In genomic region chr3:97930018-97930417, GRCh38 we compare ENCODE assay signal across 14 cellular contexts. TPM values are rescaled to one million over a fixed set of nuclear protein-coding genes. Genes with fewer than 3 reads are reported as not detected.
DNase-seq lines count a peak whose midpoint lies in the region; ATAC-seq, FAIRE-seq and TF ChIP-seq lines count a peak whose summit lies in the region.
"Had no signal": no experiment of that assay in that cellular context is flagged by ENCODE, and none has a peak within 500 bp of the region (broad histone marks: within the 10 kb centered on the region; RNA-seq: fewer than 3 reads in every experiment).

No MANE protein-coding gene starts in this region.

- H3K27ac ChIP-seq in right lobe of liver (no peak overlapping the region), HepG2 (ENCODE audit: extremely low read length, insufficient read depth, low read length) (no peak overlapping the region), thyroid gland (peak overlapping the region in 2 of 3 donors; percentile 20 to 43)
- H3K27ac ChIP-seq: 22Rv1 had no signal

- BruUV-seq in HepG2 (replicated peaks; lab: Mats Ljungman, UMichigan), result no TSS peak

- in situ Hi-C loops in HepG2 (cut with HindIII; ENCODE audit: extremely low pct_ligation_motif_present, low pct_unique_long_range_greater_than_20kb), result no loop called here

- H2AFZ ChIP-seq in HepG2 (ENCODE audit: low read length), result no peak overlapping the region

- no peaks in the 10 kb centered on the region for H3K79me2 ChIP-seq in HepG2 (ENCODE audit: insufficient read depth, low read length)

- intact Hi-C loops in right lobe of liver (cut with DNase I) (no loop called here), HepG2 (cut with micrococcal nuclease; ENCODE audit: unreplicated experiment) (no loop called here), thyroid gland (cut with DNase I) (no loop called here), left colon (cut with DNase I, micrococcal nuclease) (no loop called here)

- no peak overlapping the region for H3K4me2 ChIP-seq in HepG2 (ENCODE audit: low read depth, low read length)

- TF ChIP-seq POLR2A in right lobe of liver (IDR thresholded peaks at IDR 0.05), result no peak
- TF ChIP-seq POLR2A in HepG2 (IDR thresholded peaks at IDR 0.05; ENCODE audit: insufficient read depth in 1 of 2, low read depth in 2 of 2, low read length in 2 of 2), result no peak
- no peak for TF ChIP-seq POLR2A in thyroid gland (IDR thresholded peaks at IDR 0.05)

- H4K20me1 ChIP-seq in HepG2 (ENCODE audit: insufficient read depth, low read length), result no peaks in the 10 kb centered on the region

- no peaks in the 10 kb centered on the region for H3K27me3 ChIP-seq in right lobe of liver
- H3K27me3 ChIP-seq in HepG2 (ENCODE audit: control insufficient read depth in 1 of 2, insufficient read depth in 2 of 2, low read length in 2 of 2), result no peaks in the 10 kb centered on the region; a peak in 1 of 5 replicates
- H3K27me3 ChIP-seq in thyroid gland, result no peaks in the 10 kb centered on the region

- H3K36me3 ChIP-seq in right lobe of liver (peaks cover 0 to 4% (median 0%) of the 10 kb centered on the region in 4 donors), HepG2 (replicated peaks in 1 of 2; ENCODE audit: control insufficient read depth in 1 of 2, insufficient read depth in 2 of 2, low read length in 2 of 2) (peaks cover 3 to 12% of the 10 kb centered on the region in 2 experiments; a peak in 3 of 5 replicates), thyroid gland (peaks cover 10 to 11% of the 10 kb centered on the region in 2 donors)

- TF ChIP-seq RAD21 in HepG2 (CRISPR knock-in tag; IDR thresholded peaks at IDR 0.05), result no peak

- H3K9ac ChIP-seq in HepG2 (ENCODE audit: insufficient read depth, low read depth, low read length), result no peak overlapping the region

- H3K4me1 ChIP-seq in right lobe of liver (no peaks in the 10 kb centered on the region), HepG2 (ENCODE audit: insufficient read depth, low read length) (peaks cover 11% of the 10 kb centered on the region), thyroid gland (peaks cover 4 to 6% of the 10 kb centered on the region in 2 donors)

- TF ChIP-seq EP300 in HepG2 (IDR thresholded peaks at IDR 0.05; ENCODE audit: low read depth in 2 of 2, low read length in 2 of 2) (no peak), HepG2 (CRISPR knock-in tag; IDR thresholded peaks at IDR 0.05; ENCODE audit: borderline replicate concordance) (no peak)

- DNase-seq in NCI-H1694 treated with DMSO at 0.1 percent for 48 hours (lab: John Stamatoyannopoulos, UW) (peak; percentile 19), NCI-H1694 (lab: John Stamatoyannopoulos, UW) (no peak), right lobe of liver (no peak), HepG2 (ENCODE audit: low spot score) (no peak), NCI-H69 (lab: John Stamatoyannopoulos, UW) (peak; percentile 43), thyroid gland (peak; percentile 79 to 81), left colon (no peak), KG1 (lab: John Stamatoyannopoulos, UW) (no peak)
- DNase-seq: CD8-positive, alpha-beta T cell; COR-L47; HCEC 1CT; HFFc6 had no signal

- H3K9me3 ChIP-seq in right lobe of liver (no peaks in the 10 kb centered on the region), HepG2 (ENCODE audit: low read length) (no peaks in the 10 kb centered on the region), thyroid gland (no peaks in the 10 kb centered on the region)

- CTCF ChIA-PET in HepG2 (lab: Yijun Ruan, JAX; ENCODE audit: low intra/inter-chr PET ratio, low total read pairs), result no interaction called here

- H3K4me3 ChIP-seq in right lobe of liver (no peak overlapping the region), HepG2 (replicated peaks in 1 of 3; ENCODE audit: insufficient read depth in 1 of 3, low read depth in 2 of 3, low read length in 3 of 3) (no peak overlapping the region), thyroid gland (replicated peaks in 1 of 3) (no peak overlapping the region)

- POLR2A ChIA-PET in HepG2 (lab: Yijun Ruan, JAX), result no interaction called here

- ATAC-seq in right lobe of liver, result peak in 3 of 4 donors; percentile 26 to 38 (median 27)
- no peak for ATAC-seq in HepG2
- ATAC-seq in left colon, result no peak
- ATAC-seq: CD8-positive, alpha-beta T cell had no signal

- no peak for TF ChIP-seq CTCF in right lobe of liver (IDR thresholded peaks at IDR 0.05)
- no peak for TF ChIP-seq CTCF in HepG2 (CRISPR knock-in tag; IDR thresholded peaks at IDR 0.05)
- TF ChIP-seq CTCF in thyroid gland (IDR thresholded peaks at IDR 0.05), result no peak

- no peak for FAIRE-seq in HepG2 (lab: Jason Lieb, UNC)
- FAIRE-seq: D721Med had no signal

TF ChIP-seq in HepG2, 621 proteins besides CTCF, POLR2A, EP300 and RAD21 (continues in another document):
- TF ChIP-seq JDP2 (CRISPR knock-in tag; IDR thresholded peaks at IDR 0.05; ENCODE audit: borderline replicate concordance) (no peak), POGK (CRISPR knock-in tag; conservative IDR thresholded peaks at IDR 0.05) (no peak), ATF7 (IDR thresholded peaks at IDR 0.05) (no peak), ATF7 (CRISPR knock-in tag; IDR thresholded peaks at IDR 0.05) (no peak), POLR2G (IDR thresholded peaks at IDR 0.05; ENCODE audit: low read depth, low read length) (no peak), ZSCAN9 (CRISPR knock-in tag; IDR thresholded peaks at IDR 0.05; ENCODE audit: borderline replicate concordance) (no peak), ZNF484 (CRISPR knock-in tag; IDR thresholded peaks at IDR 0.05; ENCODE audit: borderline replicate concordance, low read depth) (no peak), FOXO1 (CRISPR knock-in tag; IDR thresholded peaks at IDR 0.05) (no peak), ZNF766 (CRISPR knock-in tag; IDR thresholded peaks at IDR 0.05; ENCODE audit: borderline replicate concordance) (no peak), SMARCE1 (IDR thresholded peaks at IDR 0.05; ENCODE audit: borderline replicate concordance) (no peak), IRF2 (CRISPR knock-in tag; IDR thresholded peaks at IDR 0.05) (no peak), CCDC6 (CRISPR knock-in tag; IDR thresholded peaks at IDR 0.05) (no peak)

RNA-seq across cellular contexts. Expression of gene RIOX2, which starts 42.2 kb away (rescaled TPM):
- 10 to 100 TPM; 10.9 to 27.6 (median 15.6) TPM for total RNA-seq in right lobe of liver
- total RNA-seq in HepG2 (2016; rRNA removed; fragmentation: Illumina TruSeq; extraction: Trizol), result 43.3 and 52.5 TPM in 2 replicates
- total RNA-seq in HepG2 (2016; cell fraction: cytosol; rRNA removed; fragmentation: Illumina TruSeq; extraction: Trizol; ENCODE audit: low read depth), result 7.6 and 8.5 TPM in 2 replicates
- total RNA-seq in HepG2 (2016; cell fraction: insoluble cytoplasmic fraction; rRNA removed; fragmentation: Illumina TruSeq; extraction: Trizol), result 39.9 and 53.9 TPM in 2 replicates
- total RNA-seq in HepG2 (2016; cell fraction: membrane; rRNA removed; fragmentation: Illumina TruSeq; extraction: Trizol), result 17.8 and 19.5 TPM in 2 replicates
- 39.6 and 43.6 TPM in 2 replicates for total RNA-seq in HepG2 (2016; cell fraction: nucleus; rRNA removed; fragmentation: Illumina TruSeq; extraction: Trizol)
- polyA plus RNA-seq in HepG2 (2011; rRNA removed), result 19.9 and 20.6 TPM in 2 replicates
- polyA plus RNA-seq in HepG2 (2011; cell fraction: cytosol; rRNA removed), result 9.8 and 13.9 TPM in 2 replicates
- 17.8 and 22.6 TPM in 2 replicates for polyA plus RNA-seq in HepG2 (2011; cell fraction: nucleus; rRNA removed)
- polyA plus RNA-seq in HepG2 (2012), result 15.3 and 18.5 TPM in 2 replicates
- polyA plus RNA-seq in HepG2 (2016; cell fraction: cytosol; fragmentation: Illumina TruSeq; extraction: Trizol; ENCODE audit: low read depth), result 5.7 and 5.9 TPM in 2 replicates
- 47.1 and 49.7 TPM in 2 replicates for polyA plus RNA-seq in HepG2 (2016; cell fraction: insoluble cytoplasmic fraction; fragmentation: Illumina TruSeq; extraction: Trizol; ENCODE audit: low read depth)
- polyA plus RNA-seq in HepG2 (2016; cell fraction: membrane; fragmentation: Illumina TruSeq; extraction: Trizol; ENCODE audit: low read depth), result 12.6 and 13.2 TPM in 2 replicates
- polyA plus RNA-seq in HepG2 (2016; cell fraction: nucleus; fragmentation: Illumina TruSeq; extraction: Trizol; ENCODE audit: insufficient read depth, low read depth), result 45.3 and 47.8 TPM in 2 replicates
- 32.9 and 36.1 TPM in 2 replicates for polyA minus RNA-seq in HepG2 (2011; rRNA and poly(A)+ RNA removed; ENCODE audit: low replicate concordance)
- 10.4 and 10.9 TPM in 2 replicates for polyA minus RNA-seq in HepG2 (2011; cell fraction: cytosol; rRNA and poly(A)+ RNA removed)
- 66.2 and 73.6 TPM in 2 replicates for polyA minus RNA-seq in HepG2 (2011; cell fraction: nucleus; rRNA and poly(A)+ RNA removed)
- total RNA-seq in thyroid gland, result 100 to 1,000 TPM in 2 of 4 donors, 10 to 100 TPM in 2; 61.6 to 109 (median 89.9) TPM
- total RNA-seq in left colon, result 10 to 100 TPM; 18.7 to 20.2 TPM

Comparison
In these comparisons a context has a peak if more than half of its experiments do, and no peak if none do; other contexts are left out.
1. DNase-seq: peak in NCI-H1694 treated with DMSO at 0.1 percent for 48 hours (single experiment), NCI-H69 (single experiment) and thyroid gland (2 of 2); none in NCI-H1694 (single experiment), right lobe of liver (0 of 3), HepG2 (single experiment), left colon (0 of 2) and KG1 (single experiment).
2. ATAC-seq: peak in right lobe of liver (3 of 4); none in HepG2 (single experiment) and left colon (single experiment).
3. H3K27ac ChIP-seq: peak in thyroid gland (2 of 3); none in right lobe of liver (0 of 3) and HepG2 (single experiment).